ENCODE assay signal across 33 cellular contexts in the genomic region with DNA sequence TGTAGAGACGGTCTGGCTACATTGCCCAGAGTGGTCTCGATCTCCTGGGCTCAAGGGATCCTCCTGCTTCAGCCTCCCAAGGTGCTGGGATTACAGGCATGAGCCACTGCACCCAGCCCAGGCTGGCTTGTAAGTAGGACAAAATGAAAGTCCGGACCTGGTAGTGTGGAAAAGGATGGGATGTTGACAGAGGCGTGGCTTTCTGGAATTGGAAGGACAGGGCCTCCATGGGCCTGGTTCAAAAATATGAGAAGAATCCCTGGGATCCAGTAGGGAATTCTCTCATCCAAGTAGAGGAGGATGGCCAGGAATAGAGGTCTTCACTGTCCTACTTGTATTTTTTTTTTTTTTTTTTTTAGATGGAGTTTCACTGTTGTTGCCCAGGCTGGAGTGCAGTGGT.
"Had no signal": no experiment of that assay in that cellular context is flagged by ENCODE, and none has a peak within 500 bp of the region (broad histone marks: within the 10 kb centered on the region; RNA-seq: fewer than 3 reads in every experiment).

No MANE protein-coding gene starts in this region.

- H3K4me2 ChIP-seq: neural progenitor cell had no signal

- H3K36me3 Mint-ChIP-seq: immature natural killer cell; mesothelial cell of epicardium; naive B cell; natural killer cell; neural progenitor cell; stimulated activated effector memory CD8-positive, alpha-beta T cell treated with anti-CD3 and anti-CD28 coated beads, Interleukin-12 subunit alpha, Interleukin-12 subunit beta, amount 100 ng/mL, for 72 hours; type B pancreatic cell had no signal

- H3K9me3 ChIP-seq: left lung, lower lobe of right lung, neutrophil, prostate gland, tibial nerve, uterus had no signal

- H3K36me3 ChIP-seq: left lung, lower lobe of right lung, neural progenitor cell, neutrophil, prostate gland, tibial nerve, uterus had no signal

- H3K9me3 Mint-ChIP-seq: immature natural killer cell; mesothelial cell of epicardium; naive B cell; natural killer cell; stimulated activated effector memory CD8-positive, alpha-beta T cell treated with anti-CD3 and anti-CD28 coated beads, Interleukin-12 subunit alpha, Interleukin-12 subunit beta, amount 100 ng/mL, for 72 hours; stimulated activated naive CD8-positive, alpha-beta T cell treated with anti-CD3 and anti-CD28 coated beads, Interleukin-15, amount 100 ng/mL, for 72 hours; type B pancreatic cell had no signal

- H2AFZ ChIP-seq: neural progenitor cell, parathyroid adenoma had no signal

- H3K4me3 Mint-ChIP-seq: immature natural killer cell; mesothelial cell of epicardium; natural killer cell; nephron progenitor cell; neural progenitor cell; stimulated activated effector memory CD8-positive, alpha-beta T cell treated with anti-CD3 and anti-CD28 coated beads, Interleukin-12 subunit alpha, Interleukin-12 subunit beta, amount 100 ng/mL, for 72 hours; stimulated activated naive CD8-positive, alpha-beta T cell treated with anti-CD3 and anti-CD28 coated beads, Interleukin-15, amount 100 ng/mL, for 72 hours; type B pancreatic cell had no signal

- H3K9ac ChIP-seq: neural progenitor cell, parathyroid adenoma had no signal

- H3K79me2 ChIP-seq: parathyroid adenoma had no signal

- H3K27ac Mint-ChIP-seq: immature natural killer cell; mesothelial cell of epicardium; naive B cell; natural killer cell; nephron progenitor cell; neural progenitor cell; stimulated activated effector memory CD8-positive, alpha-beta T cell treated with anti-CD3 and anti-CD28 coated beads, Interleukin-12 subunit alpha, Interleukin-12 subunit beta, amount 100 ng/mL, for 72 hours; stimulated activated naive CD8-positive, alpha-beta T cell treated with anti-CD3 and anti-CD28 coated beads, Interleukin-15, amount 100 ng/mL, for 72 hours; type B pancreatic cell had no signal

- H3K4me1 ChIP-seq: left lung, neural progenitor cell, parathyroid adenoma, prostate gland, uterus had no signal

- FAIRE-seq: islet of Langerhans, kidney had no signal

- H3K4me3 ChIP-seq: left lung, lower lobe of right lung, neural progenitor cell, prostate gland, skin epidermis, tibial nerve, uterus had no signal

- ATAC-seq: left colon; left lung; lower lobe of right lung; natural killer cell; right cardiac atrium; sciatic nerve; stimulated activated effector memory CD8-positive, alpha-beta T cell treated with anti-CD3 and anti-CD28 coated beads, Interleukin-12 subunit alpha, Interleukin-12 subunit beta, amount 100 ng/mL, for 72 hours; stimulated activated naive CD8-positive, alpha-beta T cell treated with anti-CD3 and anti-CD28 coated beads, Interleukin-15, amount 100 ng/mL, for 72 hours had no signal

- H3K27ac ChIP-seq: left lung, lower lobe of right lung, neural progenitor cell, neutrophil, parathyroid adenoma, prostate gland, skin epidermis, tibial nerve, uterus had no signal

- H3K27me3 ChIP-seq: neural progenitor cell, uterus had no signal

- DNase-seq: hypothalamus; immature natural killer cell; kidney; left colon; left lung; lower lobe of right lung; mammary epithelial cell; mesendoderm; naive B cell; natural killer cell; nephron progenitor cell; occipital lobe; retina; right cardiac atrium; stimulated activated CD4-positive, alpha-beta T cell treated with anti-CD3 and anti-CD28 coated beads, Interleukin-12 subunit alpha, Interleukin-12 subunit beta, amount 100 ng/mL, for 4 hours; stimulated activated CD4-positive, alpha-beta T cell treated with anti-CD3 and anti-CD28 coated beads, Interleukin-15, amount 100 ng/mL, for 24 hours; stimulated activated CD4-positive, alpha-beta T cell treated with anti-CD3 and anti-CD28 coated beads, Interleukin-2, amount 100 ng/mL, for 24 hours; stimulated activated CD4-positive, alpha-beta T cell treated with anti-CD3 and anti-CD28 coated beads, Interleukin-4, amount 100 ng/mL, for 1 hour; stimulated activated naive CD4-positive, alpha-beta T cell treated with Interleukin-2 at 50 U/mL for 16 hours; stimulated activated naive CD8-positive, alpha-beta T cell treated with anti-CD3 and anti-CD28 coated beads, Interleukin-15, amount 100 ng/mL, for 72 hours; substantia nigra; uterus had no signal
